Comparison of ENCODE assay signal across 14 cellular contexts in the genomic region with DNA sequence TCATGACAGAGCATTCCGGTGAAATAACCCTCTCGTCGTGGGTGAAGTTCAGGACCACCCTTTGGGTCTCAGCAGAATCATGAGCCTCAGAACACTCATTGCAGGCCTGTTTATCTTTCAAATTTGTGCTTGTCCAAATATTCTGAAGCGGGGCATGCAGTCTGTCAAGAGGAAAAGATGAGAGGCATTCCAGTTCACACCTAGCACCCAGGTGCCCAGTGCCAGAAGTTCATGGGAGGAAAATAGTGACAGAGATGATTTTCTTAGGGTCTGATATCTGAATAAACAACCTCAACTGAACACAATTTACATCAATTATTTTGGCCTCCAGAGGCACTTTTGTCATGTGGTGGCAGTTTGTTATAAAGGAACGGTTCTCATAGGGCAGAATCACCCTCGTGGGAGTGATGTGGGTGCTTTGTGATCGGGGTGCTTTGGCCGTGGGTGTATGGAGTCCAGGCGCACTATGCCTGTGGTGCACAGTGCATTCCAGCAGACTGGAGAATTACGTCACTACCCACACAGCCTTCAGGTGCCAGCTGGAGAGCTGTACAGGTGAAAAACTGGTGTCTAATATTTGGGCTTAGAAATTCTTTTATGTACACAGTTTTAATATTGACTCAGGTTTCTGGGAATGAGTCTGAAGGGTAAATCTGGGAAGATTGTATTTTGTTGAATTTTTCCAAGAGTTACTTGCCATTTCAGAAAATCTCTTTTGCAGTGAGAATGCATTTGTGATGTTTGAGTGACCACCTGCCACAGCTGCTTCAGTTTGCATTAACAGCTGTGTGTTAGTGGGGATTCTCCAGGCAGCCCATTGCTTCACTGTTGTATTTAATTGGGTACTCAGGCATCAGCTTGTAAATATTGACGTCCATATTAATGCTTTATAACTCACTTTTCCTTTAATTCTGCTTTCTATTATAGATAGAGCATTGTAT.
A peak's percentile ranks its signal among the peaks of the same experiment; 100 is the strongest.
DNase-seq lines count a peak whose midpoint lies in the region; ATAC-seq and TF ChIP-seq lines count a peak whose summit lies in the region.
"Had no signal": no experiment of that assay in that cellular context is flagged by ENCODE, and none has a peak within 500 bp of the region (broad histone marks: within the 10 kb centered on the region; RNA-seq: fewer than 3 reads in every experiment).

No MANE protein-coding gene starts in this region.

- H3K27me3 ChIP-seq in smooth muscle cell (ENCODE audit: low read depth): no peaks in the 10 kb centered on the region
- no peaks in the 10 kb centered on the region for H3K27me3 ChIP-seq in mesendoderm (ENCODE audit: insufficient read depth, low read length, poor library complexity)

- no peak overlapping the region for H4K5ac ChIP-seq in mesendoderm (ENCODE audit: low read length)

- H2BK5ac ChIP-seq in mesendoderm (ENCODE audit: low read length): no peak overlapping the region

- no peak overlapping the region for H3K4me3 ChIP-seq in smooth muscle cell
- no peak overlapping the region for H3K4me3 ChIP-seq in mesendoderm (ENCODE audit: low read length)

- DNase-seq in HFFc6 (no peak), NCI-H748 treated with DMSO at 0.1 percent for 48 hours (lab: John Stamatoyannopoulos, UW) (peak; percentile 83), left lobe of liver (ENCODE audit: low spot score) (peak; percentile 87), smooth muscle cell (lab: John Stamatoyannopoulos, UW; ENCODE audit: unreplicated experiment) (no peak), mesendoderm (no peak)
- DNase-seq in stimulated activated naive CD4-positive, alpha-beta T cell (lab: John Stamatoyannopoulos, UW): no peak
- DNase-seq in natural killer cell treated with Interleukin-12 subunit alpha and Interleukin-12 subunit beta and Interleukin-15 and Interleukin-18, amount 100 ng/mL, for 72 hours (ENCODE audit: low spot score): no peak
- DNase-seq: activated CD4-positive, alpha-beta T cell treated with anti-CD3 and anti-CD28 coated beads, Interleukin-2, amount 50 U/mL, for 4 hours; activated naive CD4-positive, alpha-beta T cell treated with anti-CD3 and anti-CD28 coated beads for 36 hours; central memory CD4-positive, alpha-beta T cell; nephron progenitor cell had no signal

- H2AK5ac ChIP-seq in mesendoderm (ENCODE audit: low read length): no peak overlapping the region

- no peak overlapping the region for H2BK15ac ChIP-seq in mesendoderm (replicated peaks; ENCODE audit: low read depth)

- peak overlapping the region; percentile 64 for H3K27ac ChIP-seq in smooth muscle cell (ENCODE audit: low read depth)
- H3K27ac ChIP-seq in mesendoderm (ENCODE audit: low read depth, low read length): no peak overlapping the region

- peak; percentile 68 for ATAC-seq in left lobe of liver
- ATAC-seq in natural killer cell treated with Interleukin-12 subunit alpha and Interleukin-12 subunit beta and Interleukin-15 and Interleukin-18, amount 100 ng/mL, for 72 hours: no peak
- ATAC-seq in HG03469 (IDR thresholded peaks at IDR 0.05; ENCODE audit: unreplicated experiment): no peak

- H3K4me3 Mint-ChIP-seq in HFFc6: no peak overlapping the region
- H3K4me3 Mint-ChIP-seq in natural killer cell treated with Interleukin-12 subunit alpha and Interleukin-12 subunit beta and Interleukin-15 and Interleukin-18, amount 100 ng/mL, for 72 hours: no peak overlapping the region
- H3K4me3 Mint-ChIP-seq: activated naive CD4-positive, alpha-beta T cell treated with anti-CD3 and anti-CD28 coated beads for 36 hours; CD14-positive monocyte; nephron progenitor cell; T-helper 1 cell treated with Interleukin-12 subunit alpha and Interleukin-12 subunit beta and Interleukin-4 antibody, amounts not matched to agents 30 μg/mL and 1 μg/mL, for 36 hours had no signal

- no peak overlapping the region for H3K9ac ChIP-seq in smooth muscle cell (ENCODE audit: low read depth)
- no peak overlapping the region for H3K9ac ChIP-seq in mesendoderm (ENCODE audit: low read length)

- H3K79me2 ChIP-seq in smooth muscle cell (ENCODE audit: low read depth) (peaks cover 100% of the 10 kb centered on the region), mesendoderm (ENCODE audit: control insufficient read depth, insufficient read depth, low read length) (no peaks in the 10 kb centered on the region)

- H3K4me1 ChIP-seq in smooth muscle cell (ENCODE audit: low read depth) (peaks cover 44% of the 10 kb centered on the region), mesendoderm (ENCODE audit: control insufficient read depth, low read depth, low read length) (no peaks in the 10 kb centered on the region)

- H3K18ac ChIP-seq in mesendoderm (ENCODE audit: low read length): no peak overlapping the region

- H3K4me2 ChIP-seq in smooth muscle cell (no peak overlapping the region), mesendoderm (ENCODE audit: low read length) (no peak overlapping the region)

- H2BK120ac ChIP-seq in mesendoderm (ENCODE audit: low read depth, low read length): no peak overlapping the region

- H3F3A ChIP-seq in smooth muscle cell (ENCODE audit: low read depth): peaks cover 54% of the 10 kb centered on the region

- peak overlapping the region; percentile 37 for H3K27ac Mint-ChIP-seq in HFFc6
- no peak overlapping the region for H3K27ac Mint-ChIP-seq in natural killer cell treated with Interleukin-12 subunit alpha and Interleukin-12 subunit beta and Interleukin-15 and Interleukin-18, amount 100 ng/mL, for 72 hours
- H3K27ac Mint-ChIP-seq: activated naive CD4-positive, alpha-beta T cell treated with anti-CD3 and anti-CD28 coated beads for 36 hours; T-helper 1 cell treated with Interleukin-12 subunit alpha and Interleukin-12 subunit beta and Interleukin-4 antibody, amounts not matched to agents 30 μg/mL and 1 μg/mL, for 36 hours had no signal

- H3K9me3 ChIP-seq in smooth muscle cell (replicated peaks; ENCODE audit: low read depth): no peaks in the 10 kb centered on the region

- no peak overlapping the region for H3K56ac ChIP-seq in mesendoderm (ENCODE audit: low read length)

- peaks cover 42% of the 10 kb centered on the region for H3K36me3 Mint-ChIP-seq in HFFc6 (ENCODE audit: low read depth)
- H3K36me3 Mint-ChIP-seq in natural killer cell treated with Interleukin-12 subunit alpha and Interleukin-12 subunit beta and Interleukin-15 and Interleukin-18, amount 100 ng/mL, for 72 hours: no peaks in the 10 kb centered on the region

- H3K4ac ChIP-seq in mesendoderm (ENCODE audit: low read depth, low read length): no peak overlapping the region

- no peak for TF ChIP-seq CTCF in HFFc6 (IDR thresholded peaks at IDR 0.05)
- TF ChIP-seq CTCF in smooth muscle cell (IDR thresholded peaks at IDR 0.05; ENCODE audit: borderline replicate concordance, insufficient read depth, poor library complexity, severe bottlenecking): no peak

- H2AFZ ChIP-seq in smooth muscle cell (ENCODE audit: low read depth): no peak overlapping the region

- no peaks in the 10 kb centered on the region for H3K9me3 Mint-ChIP-seq in HFFc6
- no peaks in the 10 kb centered on the region for H3K9me3 Mint-ChIP-seq in natural killer cell treated with Interleukin-12 subunit alpha and Interleukin-12 subunit beta and Interleukin-15 and Interleukin-18, amount 100 ng/mL, for 72 hours
- H3K9me3 Mint-ChIP-seq: activated naive CD4-positive, alpha-beta T cell treated with anti-CD3 and anti-CD28 coated beads for 36 hours; CD14-positive monocyte; nephron progenitor cell; T-helper 1 cell treated with Interleukin-12 subunit alpha and Interleukin-12 subunit beta and Interleukin-4 antibody, amounts not matched to agents 30 μg/mL and 1 μg/mL, for 36 hours had no signal

- H3K23ac ChIP-seq in mesendoderm (ENCODE audit: low read length): no peak overlapping the region

- no peaks in the 10 kb centered on the region for H3K79me1 ChIP-seq in mesendoderm (ENCODE audit: low read length)

- peaks cover 99% of the 10 kb centered on the region for H4K20me1 ChIP-seq in smooth muscle cell (ENCODE audit: low read depth)

- H3K36me3 ChIP-seq in smooth muscle cell (ENCODE audit: low read depth) (no peaks in the 10 kb centered on the region), mesendoderm (ENCODE audit: control insufficient read depth, insufficient read depth, low read length) (no peaks in the 10 kb centered on the region)

- WGBS in smooth muscle cell (ENCODE audit: low lambda C conversion rate): 82% methylated on average over 11 of the region's 11 CpGs
- WGBS in mesendoderm (ENCODE audit: extremely low coverage, insufficient coverage, low lambda C conversion rate): no CpG with 5 or more reads among the region's 11 CpGs

- no peak overlapping the region for H4K8ac ChIP-seq in mesendoderm (ENCODE audit: low read depth, low read length)

- peaks cover 90% of the 10 kb centered on the region for H3K4me1 Mint-ChIP-seq in HFFc6 (ENCODE audit: low read depth)
- no peaks in the 10 kb centered on the region for H3K4me1 Mint-ChIP-seq in natural killer cell treated with Interleukin-12 subunit alpha and Interleukin-12 subunit beta and Interleukin-15 and Interleukin-18, amount 100 ng/mL, for 72 hours (ENCODE audit: low read depth in 2 of 2)
- H3K4me1 Mint-ChIP-seq: CD14-positive monocyte had no signal

- H3K27me3 Mint-ChIP-seq in HFFc6 (ENCODE audit: insufficient read depth): no peaks in the 10 kb centered on the region; the same call in none of the 2 replicates
- no peaks in the 10 kb centered on the region for H3K27me3 Mint-ChIP-seq in natural killer cell treated with Interleukin-12 subunit alpha and Interleukin-12 subunit beta and Interleukin-15 and Interleukin-18, amount 100 ng/mL, for 72 hours

Comparison
In these comparisons a context has a peak if more than half of its experiments do, and no peak if none do; other contexts are left out.
1. DNase-seq: peak in NCI-H748 treated with DMSO at 0.1 percent for 48 hours (single experiment) and left lobe of liver (single experiment); none in HFFc6 (single experiment), smooth muscle cell (single experiment), mesendoderm (single experiment), stimulated activated naive CD4-positive, alpha-beta T cell (0 of 6) and natural killer cell treated with Interleukin-12 subunit alpha and Interleukin-12 subunit beta and Interleukin-15 and Interleukin-18, amount 100 ng/mL, for 72 hours (single experiment).